Comparison of ENCODE assay signal across 1 cellular context in the genomic region with DNA sequence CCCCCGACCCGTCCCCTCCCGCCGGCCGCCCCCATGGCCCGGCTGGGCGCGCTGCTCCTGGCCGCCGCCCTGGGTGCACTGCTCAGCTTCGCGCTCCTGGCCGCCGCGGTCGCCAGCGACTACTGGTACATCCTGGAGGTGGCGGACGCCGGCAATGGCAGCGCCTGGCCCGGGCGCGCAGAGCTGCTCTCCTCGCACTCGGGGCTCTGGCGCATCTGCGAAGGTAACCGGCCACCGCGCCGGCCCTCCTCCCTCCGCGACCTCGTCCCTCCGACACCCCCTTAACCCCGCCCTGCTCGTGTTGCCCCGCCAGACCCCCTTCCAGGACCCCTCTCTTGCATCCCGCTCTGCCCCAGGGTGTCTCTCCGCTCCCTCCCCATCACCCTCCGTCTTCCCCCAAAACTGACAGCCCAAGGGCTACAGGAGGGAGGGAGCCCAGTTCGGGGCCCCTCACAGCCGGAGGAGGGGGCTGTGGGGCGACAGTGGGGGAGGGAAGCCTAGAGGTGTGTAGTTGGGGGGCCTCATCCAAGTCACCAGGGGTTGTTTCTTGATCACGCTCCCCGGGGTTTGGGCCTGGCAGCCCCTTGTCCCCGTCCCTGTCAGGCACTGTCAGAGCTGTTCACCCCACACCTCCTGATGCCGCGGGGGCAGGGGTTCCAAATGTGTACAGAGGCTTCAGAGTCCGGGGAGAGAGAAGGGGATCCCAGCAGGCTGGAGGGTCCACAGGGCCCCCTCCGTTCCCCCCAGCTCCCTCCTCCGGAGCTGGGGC.
TF ChIP-seq lines count a peak whose summit lies in the region.

No MANE protein-coding gene starts in this region.

TF ChIP-seq in K562, 482 proteins besides CTCF, POLR2A, EP300 and RAD21:
- TF ChIP-seq, protein P1, sequence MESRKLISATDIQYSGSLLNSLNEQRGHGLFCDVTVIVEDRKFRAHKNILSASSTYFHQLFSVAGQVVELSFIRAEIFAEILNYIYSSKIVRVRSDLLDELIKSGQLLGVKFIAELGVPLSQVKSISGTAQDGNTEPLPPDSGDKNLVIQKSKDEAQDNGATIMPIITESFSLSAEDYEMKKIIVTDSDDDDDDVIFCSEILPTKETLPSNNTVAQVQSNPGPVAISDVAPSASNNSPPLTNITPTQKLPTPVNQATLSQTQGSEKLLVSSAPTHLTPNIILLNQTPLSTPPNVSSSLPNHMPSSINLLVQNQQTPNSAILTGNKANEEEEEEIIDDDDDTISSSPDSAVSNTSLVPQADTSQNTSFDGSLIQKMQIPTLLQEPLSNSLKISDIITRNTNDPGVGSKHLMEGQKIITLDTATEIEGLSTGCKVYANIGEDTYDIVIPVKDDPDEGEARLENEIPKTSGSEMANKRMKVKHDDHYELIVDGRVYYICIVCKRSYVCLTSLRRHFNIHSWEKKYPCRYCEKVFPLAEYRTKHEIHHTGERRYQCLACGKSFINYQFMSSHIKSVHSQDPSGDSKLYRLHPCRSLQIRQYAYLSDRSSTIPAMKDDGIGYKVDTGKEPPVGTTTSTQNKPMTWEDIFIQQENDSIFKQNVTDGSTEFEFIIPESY (CRISPR knock-in tag; IDR thresholded peaks at IDR 0.05) = peak; percentile 96
- TF ChIP-seq, protein P2, sequence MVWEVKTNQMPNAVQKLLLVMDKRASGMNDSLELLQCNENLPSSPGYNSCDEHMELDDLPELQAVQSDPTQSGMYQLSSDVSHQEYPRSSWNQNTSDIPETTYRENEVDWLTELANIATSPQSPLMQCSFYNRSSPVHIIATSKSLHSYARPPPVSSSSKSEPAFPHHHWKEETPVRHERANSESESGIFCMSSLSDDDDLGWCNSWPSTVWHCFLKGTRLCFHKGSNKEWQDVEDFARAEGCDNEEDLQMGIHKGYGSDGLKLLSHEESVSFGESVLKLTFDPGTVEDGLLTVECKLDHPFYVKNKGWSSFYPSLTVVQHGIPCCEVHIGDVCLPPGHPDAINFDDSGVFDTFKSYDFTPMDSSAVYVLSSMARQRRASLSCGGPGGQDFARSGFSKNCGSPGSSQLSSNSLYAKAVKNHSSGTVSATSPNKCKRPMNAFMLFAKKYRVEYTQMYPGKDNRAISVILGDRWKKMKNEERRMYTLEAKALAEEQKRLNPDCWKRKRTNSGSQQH (CRISPR knock-in tag; IDR thresholded peaks at IDR 0.05) = no peak
